Comparison of ENCODE assay signal across 12 cellular contexts in genomic region chr6:73656501-73657145, GRCh38.
"Had no signal": no experiment of that assay in that cellular context is flagged by ENCODE, and none has a peak within 500 bp of the region (broad histone marks: within the 10 kb centered on the region; RNA-seq: fewer than 3 reads in every experiment).

No MANE protein-coding gene starts in this region.

- H3K27me3 Mint-ChIP-seq: progenitor cell of endocrine pancreas had no signal

- ATAC-seq: right cardiac atrium had no signal

- DNase-seq: activated CD4-positive, alpha-beta T cell treated with anti-CD3 and anti-CD28 coated beads, Interleukin-2, amount 50 U/mL, for 4 hours; activated CD4-positive, CD25-positive, alpha-beta regulatory T cell treated with anti-CD3 and anti-CD28 coated beads, Interleukin-2, amount 50 U/mL, for 72 hours; activated gamma-delta T cell treated with Interleukin-2 at 50 U/mL for 16 hours; caudate nucleus; effector memory CD4-positive, alpha-beta T cell; hippocampal formation; midbrain; right cardiac atrium; substantia nigra; T-helper 9 cell; transverse colon had no signal

- H3K27ac Mint-ChIP-seq: progenitor cell of endocrine pancreas had no signal
